ENCODE assay signal across 8 cellular contexts in genomic region chr3:132549890-132550578, GRCh38. TPM values are rescaled to one million over a fixed set of nuclear protein-coding genes. Genes with fewer than 3 reads are reported as not detected.
DNase-seq lines count a peak whose midpoint lies in the region; ATAC-seq and TF ChIP-seq lines count a peak whose summit lies in the region.

No MANE protein-coding gene starts in this region.

- no peak overlapping the region for H3K4me3 ChIP-seq in heart right ventricle

- no peak for DNase-seq in heart right ventricle
- no peak for DNase-seq in Right ventricle myocardium superior
- DNase-seq in activated T-cell treated with anti-CD3 and anti-CD28 coated beads, Interleukin-2, amount 50 U/mL, for 48 hours: peak; percentile 38 to 42
- peak; percentile 33 to 36 for DNase-seq in stimulated activated naive CD8-positive, alpha-beta T cell treated with anti-CD3 and anti-CD28 coated beads, Interleukin-15, amount 100 ng/mL, for 72 hours
- no peak for DNase-seq in stimulated activated CD4-positive, alpha-beta T cell treated with anti-CD3 and anti-CD28 coated beads, Interleukin-1b, Interleukin-23, amount 100 ng/mL, for 48 hours
- no peak for DNase-seq in NK-92 (lab: John Stamatoyannopoulos, UW; ENCODE audit: unreplicated experiment)
- DNase-seq in CD1c-positive myeloid dendritic cell (ENCODE audit: extremely low spot score): no peak

- no peaks in the 10 kb centered on the region for H3K27me3 Mint-ChIP-seq in stimulated activated naive CD8-positive, alpha-beta T cell treated with anti-CD3 and anti-CD28 coated beads, Interleukin-15, amount 100 ng/mL, for 72 hours

- ATAC-seq in heart right ventricle: peak in 4 of 8 donors; percentile 29 to 54 (median 39)
- no peak for ATAC-seq in Right ventricle myocardium superior (ENCODE audit: poor library complexity)
- ATAC-seq in HG03039 (IDR thresholded peaks at IDR 0.05; ENCODE audit: unreplicated experiment): peak; percentile 82
- ATAC-seq in stimulated activated naive CD8-positive, alpha-beta T cell treated with anti-CD3 and anti-CD28 coated beads, Interleukin-15, amount 100 ng/mL, for 72 hours: peak; percentile 96

- peaks cover 0 to 47% (median 31%) of the 10 kb centered on the region in 9 donors for H3K4me1 ChIP-seq in heart right ventricle

- H3K9me3 ChIP-seq in heart right ventricle: no peaks in the 10 kb centered on the region

- peak overlapping the region; percentile 90 to 94 for H3K27ac Mint-ChIP-seq in stimulated activated naive CD8-positive, alpha-beta T cell treated with anti-CD3 and anti-CD28 coated beads, Interleukin-15, amount 100 ng/mL, for 72 hours

- peaks cover 54% of the 10 kb centered on the region for H3K4me1 Mint-ChIP-seq in stimulated activated naive CD8-positive, alpha-beta T cell treated with anti-CD3 and anti-CD28 coated beads, Interleukin-15, amount 100 ng/mL, for 72 hours

- no peaks in the 10 kb centered on the region for H3K36me3 ChIP-seq in heart right ventricle

- H3K4me3 Mint-ChIP-seq in stimulated activated naive CD8-positive, alpha-beta T cell treated with anti-CD3 and anti-CD28 coated beads, Interleukin-15, amount 100 ng/mL, for 72 hours: peak overlapping the region; percentile 61 to 76

- H3K9me3 Mint-ChIP-seq in stimulated activated naive CD8-positive, alpha-beta T cell treated with anti-CD3 and anti-CD28 coated beads, Interleukin-15, amount 100 ng/mL, for 72 hours: peaks cover 0 to 6% of the 10 kb centered on the region in 2 donors

- intact Hi-C loops in heart right ventricle (cut with DNase I) (no loop called here), Right ventricle myocardium superior (cut with DNase I) (no loop called here)

- TF ChIP-seq CTCF in heart right ventricle (IDR thresholded peaks at IDR 0.05): no peak

- peak overlapping the region in 7 of 10 donors; percentile 28 to 66 (median 46) for H3K27ac ChIP-seq in heart right ventricle

- no peaks in the 10 kb centered on the region for H3K27me3 ChIP-seq in heart right ventricle

RNA-seq across cellular contexts. Expression of gene ACKR4, which starts 47.0 kb away (rescaled TPM):
- total RNA-seq in heart right ventricle (1 to 10 TPM in 8 of 10 donors, under 1 TPM in 2; 0.47 to 3.4 (median 2.0) TPM), Right ventricle myocardium superior (2.9 TPM)
- polyA plus RNA-seq in heart right ventricle: 1 to 10 TPM in 1 of 2 donors, under 1 TPM in 1; 0.78 to 3.6 TPM

Comparison
In these comparisons a context has a peak if more than half of its experiments do, and no peak if none do; other contexts are left out.
1. DNase-seq: peak in activated T-cell treated with anti-CD3 and anti-CD28 coated beads, Interleukin-2, amount 50 U/mL, for 48 hours (2 of 2) and stimulated activated naive CD8-positive, alpha-beta T cell treated with anti-CD3 and anti-CD28 coated beads, Interleukin-15, amount 100 ng/mL, for 72 hours (2 of 2); none in heart right ventricle (0 of 2), Right ventricle myocardium superior (single experiment), stimulated activated CD4-positive, alpha-beta T cell treated with anti-CD3 and anti-CD28 coated beads, Interleukin-1b, Interleukin-23, amount 100 ng/mL, for 48 hours (single experiment), NK-92 (single experiment) and CD1c-positive myeloid dendritic cell (single experiment).